Comparison of ENCODE assay signal across 31 cellular contexts in genomic region chr12:13559318-13559978, GRCh38.
DNase-seq lines count a peak whose midpoint lies in the region; ATAC-seq and TF ChIP-seq lines count a peak whose summit lies in the region.
"Had no signal": no experiment of that assay in that cellular context is flagged by ENCODE, and none has a peak within 500 bp of the region (broad histone marks: within the 10 kb centered on the region; RNA-seq: fewer than 3 reads in every experiment).

No MANE protein-coding gene starts in this region.

- H3K4me1 ChIP-seq in mammary epithelial cell (ENCODE audit: insufficient read depth, low read length) (peaks cover 8% of the 10 kb centered on the region), stomach (peaks cover 0 to 6% (median 0%) of the 10 kb centered on the region in 4 donors)
- H3K4me1 ChIP-seq: ascending aorta, gastroesophageal sphincter, prostate gland, testis, uterus had no signal

- BruUV-seq in mammary epithelial cell (replicated peaks; lab: Mats Ljungman, UMichigan): no TSS peak

- no peak overlapping the region for H3K27ac Mint-ChIP-seq in natural killer cell
- H3K27ac Mint-ChIP-seq: activated CD4-positive, alpha-beta T cell treated with anti-CD3 and anti-CD28 coated beads for 36 hours; activated CD8-positive, alpha-beta T cell treated with anti-CD3 and anti-CD28 coated beads, Interleukin-2, amount 10 ng/mL, durations not matched to agents 7 days and 5 days; activated naive CD8-positive, alpha-beta T cell treated with anti-CD3 and anti-CD28 coated beads, Interleukin-2, amount 10 ng/mL, durations not matched to agents 7 days and 5 days; H9 had no signal

- no peak for ATAC-seq in natural killer cell
- ATAC-seq: activated CD4-positive, alpha-beta T cell treated with anti-CD3 and anti-CD28 coated beads for 36 hours; activated CD8-positive, alpha-beta T cell treated with anti-CD3 and anti-CD28 coated beads, Interleukin-2, amount 10 ng/mL, durations not matched to agents 7 days and 5 days; gastroesophageal sphincter; K562; left cardiac atrium had no signal

- H3K27ac ChIP-seq in mammary epithelial cell (ENCODE audit: insufficient read depth, low read depth, low read length) (no peak overlapping the region), stomach (no peak overlapping the region)
- H3K27ac ChIP-seq: ascending aorta, gastroesophageal sphincter, hepatocyte, prostate gland, testis, uterus had no signal

- H3K36me3 Mint-ChIP-seq in natural killer cell: no peaks in the 10 kb centered on the region
- H3K36me3 Mint-ChIP-seq: activated naive CD8-positive, alpha-beta T cell treated with anti-CD3 and anti-CD28 coated beads, Interleukin-2, amount 10 ng/mL, durations not matched to agents 7 days and 5 days had no signal

- intact Hi-C loops in mammary epithelial cell (cut with micrococcal nuclease): no loop called here
- intact Hi-C loops in stomach (cut with DNase I; ENCODE audit: low total_unique reads): no loop called here
- intact Hi-C loops in natural killer cell (cut with micrococcal nuclease): no loop called here

- H3K4me3 Mint-ChIP-seq in natural killer cell: no peak overlapping the region
- H3K4me3 Mint-ChIP-seq: activated CD4-positive, alpha-beta T cell treated with anti-CD3 and anti-CD28 coated beads for 36 hours; activated CD8-positive, alpha-beta T cell treated with anti-CD3 and anti-CD28 coated beads, Interleukin-2, amount 10 ng/mL, durations not matched to agents 7 days and 5 days; activated naive CD8-positive, alpha-beta T cell treated with anti-CD3 and anti-CD28 coated beads, Interleukin-2, amount 10 ng/mL, durations not matched to agents 7 days and 5 days; H9 had no signal

- no peaks in the 10 kb centered on the region for H4K20me1 ChIP-seq in mammary epithelial cell (ENCODE audit: insufficient read depth, low read length)

- dilution Hi-C loops in mammary epithelial cell (cut with HindIII; ENCODE audit: low sequenced_read_pairs): no loop called here

- 5% methylated on average over 8 of the region's 8 CpGs for WGBS in mammary epithelial cell (ENCODE audit: low coverage, missing lambda C conversion rate)
- WGBS in stomach, 5 donors: 41 to 52% (median 47%) methylated on average over 8 of the region's 8 CpGs

- TF ChIP-seq CTCF in mammary epithelial cell (conservative IDR thresholded peaks at IDR 0.05 in 1 of 2, IDR thresholded peaks at IDR 0.05 in 1 of 2; ENCODE audit: extremely low read depth in 1 of 2, insufficient read depth in 1 of 2, low read depth in 1 of 2, low read length in 2 of 2) (no peak), stomach (IDR thresholded peaks at IDR 0.05) (no peak), natural killer cell (IDR thresholded peaks at IDR 0.05) (no peak)

- TF ChIP-seq POLR2A in stomach (IDR thresholded peaks at IDR 0.05): no peak

- in situ Hi-C loops in mammary epithelial cell (cut with MboI; ENCODE audit: low sequenced_read_pairs in 2 of 2): no loop called here

- no peaks in the 10 kb centered on the region for H3K9me3 Mint-ChIP-seq in natural killer cell
- H3K9me3 Mint-ChIP-seq: H9 had no signal

- H3K27me3 ChIP-seq in mammary epithelial cell (ENCODE audit: insufficient read depth, low read length) (no peaks in the 10 kb centered on the region), stomach (no peaks in the 10 kb centered on the region)
- H3K27me3 ChIP-seq: ascending aorta, gastroesophageal sphincter, hepatocyte, testis, uterus had no signal

- H3K4me3 ChIP-seq in mammary epithelial cell (replicated peaks in 1 of 3; ENCODE audit: insufficient read depth in 1 of 3, low read depth in 2 of 3, low read length in 3 of 3): no peak overlapping the region
- no peak overlapping the region for H3K4me3 ChIP-seq in stomach
- H3K4me3 ChIP-seq: ascending aorta, gastroesophageal sphincter, hepatocyte, K562, prostate gland, testis, uterus had no signal

- CTCF ChIA-PET in mammary epithelial cell (lab: Charles Lee; ENCODE audit: low non-redundant PET): no interaction called here

- H3K9me3 ChIP-seq in mammary epithelial cell (replicated peaks; ENCODE audit: insufficient read depth, low read length) (no peaks in the 10 kb centered on the region), stomach (no peaks in the 10 kb centered on the region)
- H3K9me3 ChIP-seq: ascending aorta, gastroesophageal sphincter, prostate gland, testis, uterus had no signal

- H2AFZ ChIP-seq in mammary epithelial cell (ENCODE audit: low read depth, low read length): peak overlapping the region; percentile 76
- H2AFZ ChIP-seq: hepatocyte had no signal

- H3K79me2 ChIP-seq in mammary epithelial cell (ENCODE audit: insufficient read depth, low read length): no peaks in the 10 kb centered on the region
- H3K79me2 ChIP-seq: hepatocyte had no signal

- no peak overlapping the region for H3K4me2 ChIP-seq in mammary epithelial cell (ENCODE audit: insufficient read depth, low read depth, low read length)
- H3K4me2 ChIP-seq: hepatocyte had no signal

- DNase-seq in NCI-H2081 (lab: John Stamatoyannopoulos, UW) (peak; percentile 10 to 51), NCI-H2081 treated with DMSO at 0.1 percent for 48 hours (lab: John Stamatoyannopoulos, UW) (no peak), NCI-H1105 (lab: John Stamatoyannopoulos, UW) (peak; percentile 57), mammary epithelial cell (peak; percentile 67), stomach (peak; percentile 71), hypothalamus (lab: John Stamatoyannopoulos, UW) (no peak), natural killer cell (no peak), midbrain (lab: John Stamatoyannopoulos, UW) (no peak)
- DNase-seq: 8988T; activated CD4-positive, alpha-beta T cell treated with anti-CD3 and anti-CD28 coated beads for 36 hours; activated CD8-positive, alpha-beta T cell treated with anti-CD3 and anti-CD28 coated beads, Interleukin-2, amount 10 ng/mL, durations not matched to agents 7 days and 5 days; activated gamma-delta T cell; activated naive CD8-positive, alpha-beta T cell treated with anti-CD3 and anti-CD28 coated beads, Interleukin-2, amount 10 ng/mL, durations not matched to agents 7 days and 5 days; central memory CD4-positive, alpha-beta T cell; DMS 273 treated with DMSO at 0.1 percent for 48 hours; H9; left cardiac atrium; mesenchymal stem cell; MM.1S; NCI-H1436 treated with DMSO at 0.1 percent for 48 hours; NCI-H2171 treated with DMSO at 0.1 percent for 48 hours; NCI-H82; OCI-M1; stimulated activated naive CD4-positive, alpha-beta T cell treated with Interleukin-2 at 50 U/mL for 16 hours; testis; uterus had no signal

- no peak overlapping the region for H3K9ac ChIP-seq in mammary epithelial cell (ENCODE audit: insufficient read depth, low read length)

- H3K36me3 ChIP-seq in mammary epithelial cell (ENCODE audit: insufficient read depth, low read length) (no peaks in the 10 kb centered on the region), stomach (no peaks in the 10 kb centered on the region)
- H3K36me3 ChIP-seq: ascending aorta, gastroesophageal sphincter, prostate gland, uterus had no signal

- TF ChIP-seq EP300 in stomach (IDR thresholded peaks at IDR 0.05): no peak

- H3K4me1 Mint-ChIP-seq in natural killer cell: no peaks in the 10 kb centered on the region
- H3K4me1 Mint-ChIP-seq: activated CD4-positive, alpha-beta T cell treated with anti-CD3 and anti-CD28 coated beads for 36 hours; activated naive CD8-positive, alpha-beta T cell treated with anti-CD3 and anti-CD28 coated beads, Interleukin-2, amount 10 ng/mL, durations not matched to agents 7 days and 5 days; H9 had no signal

- no peaks in the 10 kb centered on the region for H3K27me3 Mint-ChIP-seq in natural killer cell (ENCODE audit: low read depth in 2 of 2)
- H3K27me3 Mint-ChIP-seq: activated naive CD8-positive, alpha-beta T cell treated with anti-CD3 and anti-CD28 coated beads, Interleukin-2, amount 10 ng/mL, durations not matched to agents 7 days and 5 days had no signal

Comparison
In these comparisons a context has a peak if more than half of its experiments do, and no peak if none do; other contexts are left out.
1. DNase-seq: peak in NCI-H2081 (2 of 2), NCI-H1105 (single experiment), mammary epithelial cell (single experiment) and stomach (single experiment); none in NCI-H2081 treated with DMSO at 0.1 percent for 48 hours (single experiment), hypothalamus (0 of 51), natural killer cell (single experiment) and midbrain (single experiment).